8 cellular contexts compared by ENCODE assay signal in genomic region chr6:134247271-134247833, GRCh38.
DNase-seq lines count a peak whose midpoint lies in the region; ATAC-seq, FAIRE-seq and TF ChIP-seq lines count a peak whose summit lies in the region.

No MANE protein-coding gene starts in this region.

- 79 to 80% methylated on average over 4 to 5 of the region's 5 CpGs for WGBS in gastroesophageal sphincter (ENCODE audit: low coverage in 1 of 2), 2 donors
- 49 to 80% (median 53%) methylated on average over 5 of the region's 5 CpGs for WGBS in small intestine, 3 donors

- peak; percentile 44 for DNase-seq in activated CD4-positive, alpha-beta T cell treated with anti-CD3 and anti-CD28 coated beads for 1 hour
- DNase-seq in HuH-7 (ENCODE audit: low spot score) (no peak), small intestine (no peak)

- no peaks in the 10 kb centered on the region for H3K27me3 Mint-ChIP-seq in stimulated activated memory B cell treated with anti-CD40 and anti-IgM and Interleukin-4, amounts not matched to agents 10 μg/mL and 1 μg/mL and 100 μg/mL, for 72 hours

- no peak for TF ChIP-seq EP300 in gastroesophageal sphincter (IDR thresholded peaks at IDR 0.05)

- H3K4me1 ChIP-seq in gastroesophageal sphincter: peaks cover 0 to 4% (median 0%) of the 10 kb centered on the region in 3 donors
- peaks cover 3 to 7% of the 10 kb centered on the region in 2 donors for H3K4me1 ChIP-seq in small intestine (ENCODE audit: control insufficient read depth in 2 of 2, insufficient read depth in 1 of 2, low read depth in 1 of 2, low read length in 1 of 2)

- H3K9me3 Mint-ChIP-seq in stimulated activated memory B cell treated with anti-CD40 and anti-IgM and Interleukin-4, amounts not matched to agents 10 μg/mL and 1 μg/mL and 100 μg/mL, for 72 hours: no peaks in the 10 kb centered on the region

- peak; percentile 93 for ATAC-seq in GM18867 (IDR thresholded peaks at IDR 0.05; ENCODE audit: unreplicated experiment)
- ATAC-seq in HG02981 (IDR thresholded peaks at IDR 0.05; ENCODE audit: unreplicated experiment): peak; percentile 92
- ATAC-seq in esophagus mucosa: peak; percentile 85
- peak; percentile 96 for ATAC-seq in stimulated activated memory B cell treated with anti-CD40 and anti-IgM and Interleukin-4, amounts not matched to agents 10 μg/mL and 1 μg/mL and 100 μg/mL, for 72 hours
- no peak for ATAC-seq in gastroesophageal sphincter

- no peaks in the 10 kb centered on the region for H3K36me3 Mint-ChIP-seq in stimulated activated memory B cell treated with anti-CD40 and anti-IgM and Interleukin-4, amounts not matched to agents 10 μg/mL and 1 μg/mL and 100 μg/mL, for 72 hours

- H3K27ac Mint-ChIP-seq in stimulated activated memory B cell treated with anti-CD40 and anti-IgM and Interleukin-4, amounts not matched to agents 10 μg/mL and 1 μg/mL and 100 μg/mL, for 72 hours: peak overlapping the region; percentile 79

- H3K4me3 ChIP-seq in gastroesophageal sphincter (no peak overlapping the region), small intestine (ENCODE audit: low read depth in 1 of 2, low read length in 2 of 2) (no peak overlapping the region)

- TF ChIP-seq POLR2A in gastroesophageal sphincter (IDR thresholded peaks at IDR 0.05): no peak

- H3K27ac ChIP-seq in gastroesophageal sphincter (no peak overlapping the region), small intestine (ENCODE audit: low read depth in 1 of 2, low read length in 1 of 2) (no peak overlapping the region)

- H3K9me3 ChIP-seq in gastroesophageal sphincter: no peaks in the 10 kb centered on the region
- H3K9me3 ChIP-seq in small intestine (ENCODE audit: control insufficient read depth, low read depth): no peaks in the 10 kb centered on the region

- H3K27me3 ChIP-seq in gastroesophageal sphincter: no peaks in the 10 kb centered on the region
- H3K27me3 ChIP-seq in small intestine (ENCODE audit: control insufficient read depth in 2 of 2, insufficient read depth in 2 of 2, low read length in 2 of 2): no peaks in the 10 kb centered on the region

- TF ChIP-seq CTCF in gastroesophageal sphincter (IDR thresholded peaks at IDR 0.05): no peak

- H3K4me1 Mint-ChIP-seq in stimulated activated memory B cell treated with anti-CD40 and anti-IgM and Interleukin-4, amounts not matched to agents 10 μg/mL and 1 μg/mL and 100 μg/mL, for 72 hours: peaks cover 48% of the 10 kb centered on the region

- H3K36me3 ChIP-seq in gastroesophageal sphincter (no peaks in the 10 kb centered on the region), small intestine (ENCODE audit: control insufficient read depth in 2 of 2, insufficient read depth in 2 of 2, low read length in 2 of 2) (no peaks in the 10 kb centered on the region)

- H3K4me3 Mint-ChIP-seq in stimulated activated memory B cell treated with anti-CD40 and anti-IgM and Interleukin-4, amounts not matched to agents 10 μg/mL and 1 μg/mL and 100 μg/mL, for 72 hours: peak overlapping the region; percentile 9

- no peak for FAIRE-seq in small intestine (lab: Jason Lieb, UNC)
